Comparison of ENCODE assay signal across 1 cellular context in the genomic region with DNA sequence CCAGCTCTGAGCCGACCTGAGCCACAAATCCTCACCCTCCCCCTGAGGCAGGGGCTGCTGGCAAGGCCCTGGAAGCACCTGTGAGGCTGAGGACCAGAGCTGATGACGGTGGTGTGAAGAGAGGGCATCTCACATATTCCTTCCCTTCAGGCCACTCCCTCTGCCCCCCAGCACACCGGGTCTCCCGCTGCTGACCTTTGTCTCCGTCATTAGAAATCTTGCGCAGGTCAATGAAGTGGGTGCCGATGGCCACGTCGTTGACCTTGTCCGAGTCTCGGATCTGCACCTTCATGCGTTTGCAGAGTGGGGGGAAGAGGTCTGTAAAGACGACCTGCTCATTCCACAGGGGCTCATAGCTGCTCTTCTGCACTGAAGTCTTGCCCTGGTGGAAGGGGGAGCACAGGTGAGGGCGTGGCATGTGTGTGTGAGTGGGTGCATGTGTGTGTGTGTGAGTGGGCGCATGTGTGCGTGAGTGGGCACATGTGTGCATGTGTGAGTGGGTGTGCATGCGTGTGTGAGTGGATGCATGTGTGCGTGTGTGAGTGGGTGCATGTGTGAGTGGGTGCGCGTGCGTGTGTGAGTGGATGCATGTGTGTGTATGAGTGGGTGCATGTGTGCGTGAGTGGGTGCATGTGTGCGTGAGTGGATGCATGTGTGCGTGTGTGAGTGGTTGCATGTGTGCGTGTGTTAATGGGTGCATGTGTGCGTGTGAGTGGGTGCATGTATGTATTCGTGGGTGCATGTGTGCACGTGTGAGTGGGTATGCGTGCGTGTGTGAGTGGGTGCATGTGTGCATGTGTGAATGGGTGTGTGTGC.
A peak's percentile ranks its signal among the peaks of the same experiment; 100 is the strongest.
TF ChIP-seq lines count a peak whose summit lies in the region.

No MANE protein-coding gene starts in this region.

TF ChIP-seq in endothelial cell of umbilical vein, 7 proteins besides CTCF, POLR2A, EP300 and RAD21:
- TF ChIP-seq, protein P1, sequence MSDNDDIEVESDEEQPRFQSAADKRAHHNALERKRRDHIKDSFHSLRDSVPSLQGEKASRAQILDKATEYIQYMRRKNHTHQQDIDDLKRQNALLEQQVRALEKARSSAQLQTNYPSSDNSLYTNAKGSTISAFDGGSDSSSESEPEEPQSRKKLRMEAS (IDR thresholded peaks at IDR 0.05; ENCODE audit: insufficient read depth, insufficient read length) = peak; percentile 52
- TF ChIP-seq EZH2 (IDR thresholded peaks at IDR 0.05; ENCODE audit: borderline replicate concordance, low read depth, low read length, severe bottlenecking) (no peak), GATA2 (IDR thresholded peaks at IDR 0.05; ENCODE audit: insufficient read depth, insufficient read length, low read depth, low read length) (no peak), POLR2AphosphoS5 (IDR thresholded peaks at IDR 0.05; ENCODE audit: insufficient read depth, low read depth, low read length) (no peak), FOS (IDR thresholded peaks at IDR 0.05; ENCODE audit: borderline replicate concordance, insufficient read depth, low read length) (no peak), MYC (IDR thresholded peaks at IDR 0.05; ENCODE audit: low read depth, low read length) (no peak), JUN (IDR thresholded peaks at IDR 0.05; ENCODE audit: borderline replicate concordance, insufficient read depth, insufficient read length, low read depth) (no peak)
